In genomic region chr19:38666662-38667448, GRCh38 we compare ENCODE assay signal across 8 cellular contexts. TPM values are rescaled to one million over a fixed set of nuclear protein-coding genes. Genes with fewer than 3 reads are reported as not detected.
DNase-seq lines count a peak whose midpoint lies in the region; ATAC-seq and TF ChIP-seq lines count a peak whose summit lies in the region.

No MANE protein-coding gene starts in this region.

- H3K27ac ChIP-seq in DND-41 (ENCODE audit: low read length) (no peak overlapping the region), HUES48 (ENCODE audit: low read depth, low read length) (peak overlapping the region; percentile 96)

- H3K27me3 ChIP-seq in DND-41 (ENCODE audit: insufficient read depth, low read length, poor library complexity) (no peaks in the 10 kb centered on the region), HUES48 (ENCODE audit: control insufficient read depth, insufficient read depth, low read length) (no peaks in the 10 kb centered on the region), BE2C (no peaks in the 10 kb centered on the region)

- no peaks in the 10 kb centered on the region for H3K9me3 Mint-ChIP-seq in activated T-helper 17 cell treated with anti-CD3 and anti-CD28 coated beads, Interleukin-2, amount 50 U/mL, for 72 hours

- no peaks in the 10 kb centered on the region for H3K27me3 Mint-ChIP-seq in activated T-helper 17 cell treated with anti-CD3 and anti-CD28 coated beads, Interleukin-2, amount 50 U/mL, for 72 hours

- H3K79me2 ChIP-seq in DND-41 (ENCODE audit: insufficient read depth, low read length) = peaks cover 97% of the 10 kb centered on the region

- peak overlapping the region; percentile 42 for H3K4me3 Mint-ChIP-seq in activated T-helper 17 cell treated with anti-CD3 and anti-CD28 coated beads, Interleukin-2, amount 50 U/mL, for 72 hours

- H3K9ac ChIP-seq in DND-41 (ENCODE audit: low read depth, low read length) = no peak overlapping the region
- H3K9ac ChIP-seq in HUES48 (ENCODE audit: low read depth, low read length) = peak overlapping the region; percentile 83

- H3K4me1 ChIP-seq in DND-41 (ENCODE audit: insufficient read depth, low read length) (peaks cover 13% of the 10 kb centered on the region), HUES48 (ENCODE audit: control insufficient read depth, insufficient read depth, low read length) (peaks cover 92% of the 10 kb centered on the region), BE2C (peaks cover 5% of the 10 kb centered on the region)

- H3K4me3 ChIP-seq in DND-41 (ENCODE audit: low read depth in 1 of 2, low read length in 2 of 2) = no peak overlapping the region
- peak overlapping the region; percentile 37 for H3K4me3 ChIP-seq in HUES48 (ENCODE audit: low read depth, low read length)
- no peak overlapping the region for H3K4me3 ChIP-seq in BE2C (ENCODE audit: low read depth, low read length)

- H3K36me3 ChIP-seq in DND-41 (ENCODE audit: insufficient read depth, low read length) (peaks cover 2% of the 10 kb centered on the region), HUES48 (ENCODE audit: control insufficient read depth, insufficient read depth, low read length) (no peaks in the 10 kb centered on the region), BE2C (peaks cover 9% of the 10 kb centered on the region)

- H2AFZ ChIP-seq in DND-41 (ENCODE audit: low read depth, low read length) = no peak overlapping the region

- peaks cover 55% of the 10 kb centered on the region for H3K36me3 Mint-ChIP-seq in activated T-helper 17 cell treated with anti-CD3 and anti-CD28 coated beads, Interleukin-2, amount 50 U/mL, for 72 hours (ENCODE audit: low read depth)

- H3K4me1 Mint-ChIP-seq in activated T-helper 17 cell treated with anti-CD3 and anti-CD28 coated beads, Interleukin-2, amount 50 U/mL, for 72 hours = peaks cover 44% of the 10 kb centered on the region

- peak overlapping the region; percentile 55 for H3K27ac Mint-ChIP-seq in activated T-helper 17 cell treated with anti-CD3 and anti-CD28 coated beads, Interleukin-2, amount 50 U/mL, for 72 hours

- no peaks in the 10 kb centered on the region for H3K9me3 ChIP-seq in DND-41 (ENCODE audit: insufficient read depth, low read length, severe bottlenecking)
- no peaks in the 10 kb centered on the region for H3K9me3 ChIP-seq in HUES48 (ENCODE audit: control insufficient read depth, insufficient read depth, low read length)
- no peaks in the 10 kb centered on the region for H3K9me3 ChIP-seq in BE2C

- no peak overlapping the region for H3K4me2 ChIP-seq in DND-41 (ENCODE audit: insufficient read depth, low read length)

- no peak for DNase-seq in DND-41
- peak; percentile 72 for DNase-seq in foreskin melanocyte
- peak; percentile 72 for DNase-seq in pons (ENCODE audit: low spot score)
- DNase-seq in BE2C = no peak
- DNase-seq in NOMO-1 treated with dmso at 0.1 percent for 144 hours (lab: John Stamatoyannopoulos, UW; ENCODE audit: unreplicated experiment) = no peak

- no peak for TF ChIP-seq CTCF in DND-41 (IDR thresholded peaks at IDR 0.05; ENCODE audit: borderline replicate concordance, extremely low read depth, low read length, poor library complexity, severe bottlenecking)
- no peak for TF ChIP-seq CTCF in BE2C (IDR thresholded peaks at IDR 0.05; ENCODE audit: low read depth, low read length)

- peak; percentile 52; the same call in 2 of the 3 replicates for ATAC-seq in DND-41 (ENCODE audit: insufficient read depth, low read depth)
- ATAC-seq in activated T-helper 17 cell treated with anti-CD3 and anti-CD28 coated beads, Interleukin-2, amount 50 U/mL, for 72 hours (replicated peaks) = peak; percentile 94
- no peak for ATAC-seq in GM18870 (IDR thresholded peaks at IDR 0.05; ENCODE audit: unreplicated experiment)

- peaks cover 87% of the 10 kb centered on the region for H4K20me1 ChIP-seq in DND-41 (ENCODE audit: insufficient read depth, low read length)

RNA-seq across cellular contexts. Expression of gene ACTN4, which starts 19.4 kb away (rescaled TPM):
- total RNA-seq in activated T-helper 17 cell treated with anti-CD3 and anti-CD28 coated beads, Interleukin-2, amount 50 U/mL, for 72 hours = 100 to 1,000 TPM; 312 to 393 TPM
- 179 TPM for polyA plus RNA-seq in BE2C (2012; ENCODE audit: insufficient read depth, insufficient read length, low read depth)

RNA-seq across cellular contexts. Expression of gene EIF3K, which starts 47.9 kb away (rescaled TPM):
- total RNA-seq in activated T-helper 17 cell treated with anti-CD3 and anti-CD28 coated beads, Interleukin-2, amount 50 U/mL, for 72 hours = 100 to 1,000 TPM; 172 to 301 TPM
- polyA plus RNA-seq in BE2C (2012; ENCODE audit: insufficient read depth, insufficient read length, low read depth) = 581 TPM

RNA-seq across cellular contexts. Expression of gene MAP4K1, which starts 49.1 kb away (rescaled TPM):
- 100 to 1,000 TPM; 310 to 354 TPM for total RNA-seq in activated T-helper 17 cell treated with anti-CD3 and anti-CD28 coated beads, Interleukin-2, amount 50 U/mL, for 72 hours
- 10.0 TPM for polyA plus RNA-seq in BE2C (2012; ENCODE audit: insufficient read depth, insufficient read length, low read depth)

Comparison
In these comparisons a context has a peak if more than half of its experiments do, and no peak if none do; other contexts are left out.
1. DNase-seq: peak in foreskin melanocyte (single experiment) and pons (single experiment); none in DND-41 (single experiment), BE2C (single experiment) and NOMO-1 treated with dmso at 0.1 percent for 144 hours (single experiment).